ENCODE assay signal across 31 cellular contexts in genomic region chr1:201128962-201129361, GRCh38. TPM values are rescaled to one million over a fixed set of nuclear protein-coding genes. Genes with fewer than 3 reads are reported as not detected.
"Had no signal": no experiment of that assay in that cellular context is flagged by ENCODE, and none has a peak within 500 bp of the region (broad histone marks: within the 10 kb centered on the region; RNA-seq: fewer than 3 reads in every experiment).

No MANE protein-coding gene starts in this region.

- H3K27ac ChIP-seq: ascending aorta, esophagus muscularis mucosa, foreskin keratinocyte, gastroesophageal sphincter had no signal

- H3K36me3 Mint-ChIP-seq: activated CD4-positive, alpha-beta memory T cell treated with anti-CD3 and anti-CD28 coated beads for 36 hours; activated naive CD4-positive, alpha-beta T cell treated with anti-CD3 and anti-CD28 coated beads, Interleukin-2, amount 10 ng/mL, durations not matched to agents 7 days and 5 days; activated naive CD4-positive, alpha-beta T cell treated with anti-CD3 and anti-CD28 coated beads, Interleukin-2, amount 50 U/mL, for 72 hours; activated naive CD8-positive, alpha-beta T cell treated with anti-CD3 and anti-CD28 coated beads, Interleukin-2, amount 10 ng/mL, durations not matched to agents 7 days and 5 days had no signal

- FAIRE-seq: colon had no signal

- H3K27ac Mint-ChIP-seq: activated CD4-positive, alpha-beta memory T cell treated with anti-CD3 and anti-CD28 coated beads for 36 hours; activated CD4-positive, alpha-beta T cell treated with anti-CD3 and anti-CD28 coated beads for 36 hours; activated CD4-positive, alpha-beta T cell treated with anti-CD3 and anti-CD28 coated beads, Interleukin-2, amount 10 ng/mL, durations not matched to agents 24 days and 14 days; activated CD8-positive, alpha-beta T cell treated with anti-CD3 and anti-CD28 coated beads, Interleukin-2, amount 10 ng/mL, durations not matched to agents 7 days and 5 days; activated naive CD4-positive, alpha-beta T cell treated with anti-CD3 and anti-CD28 coated beads, Interleukin-2, amount 10 ng/mL, durations not matched to agents 7 days and 5 days; activated naive CD4-positive, alpha-beta T cell treated with anti-CD3 and anti-CD28 coated beads, Interleukin-2, amount 50 U/mL, for 72 hours; activated naive CD8-positive, alpha-beta T cell treated with anti-CD3 and anti-CD28 coated beads, Interleukin-2, amount 10 ng/mL, durations not matched to agents 7 days and 5 days; activated T-cell treated with anti-CD3 and anti-CD28 coated beads, Interleukin-2, amount 50 U/mL, for 24 hours; activated T-cell treated with anti-CD3 and anti-CD28 coated beads, Interleukin-2, amount 50 U/mL, for 72 hours; effector memory CD8-positive, alpha-beta T cell had no signal

- H3K27me3 ChIP-seq: ascending aorta, esophagus muscularis mucosa had no signal

- H3K4me3 Mint-ChIP-seq: activated CD4-positive, alpha-beta memory T cell treated with anti-CD3 and anti-CD28 coated beads for 36 hours; activated CD4-positive, alpha-beta T cell treated with anti-CD3 and anti-CD28 coated beads for 36 hours; activated CD4-positive, alpha-beta T cell treated with anti-CD3 and anti-CD28 coated beads, Interleukin-2, amount 10 ng/mL, durations not matched to agents 24 days and 14 days; activated CD8-positive, alpha-beta T cell treated with anti-CD3 and anti-CD28 coated beads, Interleukin-2, amount 10 ng/mL, durations not matched to agents 7 days and 5 days; activated naive CD4-positive, alpha-beta T cell treated with anti-CD3 and anti-CD28 coated beads, Interleukin-2, amount 10 ng/mL, durations not matched to agents 7 days and 5 days; activated naive CD8-positive, alpha-beta T cell treated with anti-CD3 and anti-CD28 coated beads, Interleukin-2, amount 10 ng/mL, durations not matched to agents 7 days and 5 days; activated T-cell treated with anti-CD3 and anti-CD28 coated beads, Interleukin-2, amount 50 U/mL, for 24 hours; activated T-cell treated with anti-CD3 and anti-CD28 coated beads, Interleukin-2, amount 50 U/mL, for 72 hours; effector memory CD8-positive, alpha-beta T cell had no signal

- DNase-seq: activated CD4-positive, alpha-beta memory T cell treated with anti-CD3 and anti-CD28 coated beads for 36 hours; activated CD4-positive, alpha-beta T cell treated with anti-CD3 and anti-CD28 coated beads for 36 hours; activated CD4-positive, alpha-beta T cell treated with anti-CD3 and anti-CD28 coated beads, Interleukin-2, amount 10 ng/mL, durations not matched to agents 24 days and 14 days; activated CD4-positive, CD25-positive, alpha-beta regulatory T cell; activated CD4-positive, CD25-positive, alpha-beta regulatory T cell treated with anti-CD3 and anti-CD28 coated beads, Interleukin-2, amount 50 U/mL, for 72 hours; activated CD8-positive, alpha-beta memory T cell treated with anti-CD3 and anti-CD28 coated beads, Interleukin-2, amount 50 U/mL, for 48 hours; activated CD8-positive, alpha-beta T cell treated with anti-CD3 and anti-CD28 coated beads, Interleukin-2, amount 10 ng/mL, durations not matched to agents 7 days and 5 days; activated gamma-delta T cell; activated naive CD4-positive, alpha-beta T cell; activated naive CD4-positive, alpha-beta T cell treated with anti-CD3 and anti-CD28 coated beads, Interleukin-2, amount 10 ng/mL, durations not matched to agents 7 days and 5 days; activated naive CD8-positive, alpha-beta T cell treated with anti-CD3 and anti-CD28 coated beads, Interleukin-2, amount 10 ng/mL, durations not matched to agents 7 days and 5 days; activated T-cell treated with anti-CD3 and anti-CD28 coated beads for 4 hours; activated T-cell treated with anti-CD3 and anti-CD28 coated beads, Interleukin-2, amount 50 U/mL, for 24 hours; activated T-cell treated with anti-CD3 and anti-CD28 coated beads, Interleukin-2, amount 50 U/mL, for 72 hours; caudate nucleus; cortex of kidney; dermis blood vessel endothelial cell; effector CD4-positive, alpha-beta T cell; effector memory CD8-positive, alpha-beta T cell; erythroblast; foreskin keratinocyte; T-helper 2 cell had no signal

- H3K9me3 ChIP-seq: ascending aorta, esophagus muscularis mucosa, gastroesophageal sphincter had no signal

- H3K4me1 Mint-ChIP-seq: activated CD4-positive, alpha-beta T cell treated with anti-CD3 and anti-CD28 coated beads for 36 hours; activated CD4-positive, alpha-beta T cell treated with anti-CD3 and anti-CD28 coated beads, Interleukin-2, amount 10 ng/mL, durations not matched to agents 24 days and 14 days; activated naive CD4-positive, alpha-beta T cell treated with anti-CD3 and anti-CD28 coated beads, Interleukin-2, amount 10 ng/mL, durations not matched to agents 7 days and 5 days; activated naive CD8-positive, alpha-beta T cell treated with anti-CD3 and anti-CD28 coated beads, Interleukin-2, amount 10 ng/mL, durations not matched to agents 7 days and 5 days had no signal

- ATAC-seq: activated CD4-positive, alpha-beta T cell treated with anti-CD3 and anti-CD28 coated beads for 36 hours; activated CD8-positive, alpha-beta T cell treated with anti-CD3 and anti-CD28 coated beads, Interleukin-2, amount 10 ng/mL, durations not matched to agents 7 days and 5 days; activated naive CD4-positive, alpha-beta T cell treated with anti-CD3 and anti-CD28 coated beads, Interleukin-2, amount 50 U/mL, for 72 hours; activated T-cell treated with anti-CD3 and anti-CD28 coated beads, Interleukin-2, amount 50 U/mL, for 72 hours; effector memory CD8-positive, alpha-beta T cell had no signal

- H3K4me3 ChIP-seq: ascending aorta, esophagus muscularis mucosa, gastroesophageal sphincter had no signal

- H3K9me3 Mint-ChIP-seq: activated CD4-positive, alpha-beta memory T cell treated with anti-CD3 and anti-CD28 coated beads for 36 hours; activated CD4-positive, alpha-beta T cell treated with anti-CD3 and anti-CD28 coated beads, Interleukin-2, amount 10 ng/mL, durations not matched to agents 24 days and 14 days; activated naive CD4-positive, alpha-beta T cell treated with anti-CD3 and anti-CD28 coated beads, Interleukin-2, amount 10 ng/mL, durations not matched to agents 7 days and 5 days; activated naive CD8-positive, alpha-beta T cell treated with anti-CD3 and anti-CD28 coated beads, Interleukin-2, amount 10 ng/mL, durations not matched to agents 7 days and 5 days; activated T-cell treated with anti-CD3 and anti-CD28 coated beads, Interleukin-2, amount 50 U/mL, for 24 hours; activated T-cell treated with anti-CD3 and anti-CD28 coated beads, Interleukin-2, amount 50 U/mL, for 72 hours; effector memory CD8-positive, alpha-beta T cell had no signal

- H3K4me1 ChIP-seq: ascending aorta, foreskin keratinocyte had no signal

RNA-seq across cellular contexts. Expression of gene ASCL5, which starts 2.0 kb away (rescaled TPM):
- total RNA-seq: activated CD4-positive, alpha-beta memory T cell treated with anti-CD3 and anti-CD28 coated beads for 36 hours; activated CD4-positive, alpha-beta T cell treated with anti-CD3 and anti-CD28 coated beads, Interleukin-2, amount 10 ng/mL, durations not matched to agents 24 days and 14 days; activated CD8-positive, alpha-beta memory T cell treated with anti-CD3 and anti-CD28 coated beads for 36 hours; activated CD8-positive, alpha-beta T cell treated with anti-CD3 and anti-CD28 coated beads, Interleukin-2, amount 10 ng/mL, durations not matched to agents 7 days and 5 days; activated naive CD8-positive, alpha-beta T cell treated with anti-CD3 and anti-CD28 coated beads, Interleukin-2, amount 10 ng/mL, durations not matched to agents 7 days and 5 days; ascending aorta; chondrocyte; dermis blood vessel endothelial cell; esophagus muscularis mucosa; foreskin keratinocyte; gastroesophageal sphincter; glomerular endothelial cell; T-helper 1 cell treated with Interleukin-12 subunit alpha and Interleukin-12 subunit beta and Interleukin-4 antibody, amounts not matched to agents 30 ng/mL and 1 ng/mL, for 36 hours had no signal
- polyA plus RNA-seq: foreskin keratinocyte had no signal

RNA-seq across cellular contexts. Expression of gene CACNA1S, which starts 16.7 kb away (rescaled TPM):
- total RNA-seq: activated CD4-positive, alpha-beta memory T cell treated with anti-CD3 and anti-CD28 coated beads for 36 hours; activated CD4-positive, alpha-beta T cell treated with anti-CD3 and anti-CD28 coated beads for 36 hours; activated CD4-positive, alpha-beta T cell treated with anti-CD3 and anti-CD28 coated beads, Interleukin-2, amount 10 ng/mL, durations not matched to agents 24 days and 14 days; activated CD8-positive, alpha-beta memory T cell treated with anti-CD3 and anti-CD28 coated beads for 36 hours; activated CD8-positive, alpha-beta T cell treated with anti-CD3 and anti-CD28 coated beads, Interleukin-2, amount 10 ng/mL, durations not matched to agents 7 days and 5 days; activated naive CD4-positive, alpha-beta T cell treated with anti-CD3 and anti-CD28 coated beads, Interleukin-2, amount 50 U/mL, for 72 hours; activated naive CD8-positive, alpha-beta T cell treated with anti-CD3 and anti-CD28 coated beads, Interleukin-2, amount 10 ng/mL, durations not matched to agents 7 days and 5 days; activated T-cell treated with anti-CD3 and anti-CD28 coated beads, Interleukin-2, amount 50 U/mL, for 72 hours; ascending aorta; dermis blood vessel endothelial cell; esophagus muscularis mucosa; foreskin keratinocyte; gastroesophageal sphincter; glomerular endothelial cell; T-helper 1 cell treated with Interleukin-12 subunit alpha and Interleukin-12 subunit beta and Interleukin-4 antibody, amounts not matched to agents 30 ng/mL and 1 ng/mL, for 36 hours had no signal
- polyA plus RNA-seq: foreskin keratinocyte had no signal
